Comparison of ENCODE assay signal across 27 cellular contexts in the genomic region with DNA sequence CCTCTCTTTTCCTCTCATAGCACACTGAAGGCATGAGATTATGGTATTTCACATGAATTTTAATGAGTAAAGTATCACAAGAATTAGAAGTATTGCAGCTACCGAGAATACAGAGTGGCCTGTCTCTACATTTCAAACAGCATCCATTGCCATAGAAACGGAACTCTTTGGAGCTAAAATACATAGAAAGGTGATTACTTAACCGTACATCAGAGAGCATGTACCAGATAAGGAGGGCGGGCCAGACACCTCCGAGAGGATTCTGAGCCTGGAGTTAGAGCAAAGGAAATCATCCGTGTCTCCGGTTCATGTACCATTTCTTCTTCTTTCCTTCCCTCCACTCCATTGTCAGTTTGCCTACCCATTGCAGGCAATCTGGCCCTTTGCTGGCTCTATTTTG.
"Had no signal": no experiment of that assay in that cellular context is flagged by ENCODE, and none has a peak within 500 bp of the region (broad histone marks: within the 10 kb centered on the region; RNA-seq: fewer than 3 reads in every experiment).

No MANE protein-coding gene starts in this region.

- H3K27me3 ChIP-seq: neural progenitor cell, pancreas, right lobe of liver, sigmoid colon, stomach, suprapubic skin, testis, tibial artery, transverse colon, upper lobe of left lung, vagina had no signal

- H3K4me3 Mint-ChIP-seq: naive B cell; naive thymus-derived CD8-positive, alpha-beta T cell; natural killer cell treated with Interleukin-12 subunit alpha and Interleukin-12 subunit beta and Interleukin-15 and Interleukin-18, amount 100 ng/mL, for 72 hours; nephron progenitor cell; neural progenitor cell; stimulated activated effector memory CD8-positive, alpha-beta T cell treated with anti-CD3 and anti-CD28 coated beads, Interleukin-12 subunit alpha, Interleukin-12 subunit beta, amount 100 ng/mL, for 72 hours; stimulated activated naive B cell treated with anti-CD40 and anti-IgM and Interleukin-4, amounts not matched to agents 10 μg/mL and 1 μg/mL and 100 μg/mL, for 72 hours; stimulated activated naive CD8-positive, alpha-beta T cell treated with anti-CD3 and anti-CD28 coated beads, Interleukin-15, Interleukin-2, amounts not matched to agents 100 ng/mL and 50 ng/mL, for 24 hours had no signal

- H3K4me1 ChIP-seq: neural progenitor cell, pancreas, prostate gland, right lobe of liver, sigmoid colon, stomach, suprapubic skin, testis, tibial artery, transverse colon, upper lobe of left lung, vagina had no signal

- ATAC-seq: naive thymus-derived CD8-positive, alpha-beta T cell; natural killer cell treated with Interleukin-12 subunit alpha and Interleukin-12 subunit beta and Interleukin-15 and Interleukin-18, amount 100 ng/mL, for 72 hours; pancreas; right cardiac atrium; right lobe of liver; stimulated activated effector memory CD8-positive, alpha-beta T cell treated with anti-CD3 and anti-CD28 coated beads, Interleukin-12 subunit alpha, Interleukin-12 subunit beta, amount 100 ng/mL, for 72 hours; stimulated activated naive B cell treated with anti-CD40 and anti-IgM and Interleukin-4, amounts not matched to agents 10 μg/mL and 1 μg/mL and 100 μg/mL, for 72 hours had no signal

- H2AFZ ChIP-seq: neural progenitor cell had no signal

- H3K36me3 Mint-ChIP-seq: naive B cell; naive thymus-derived CD8-positive, alpha-beta T cell; natural killer cell treated with Interleukin-12 subunit alpha and Interleukin-12 subunit beta and Interleukin-15 and Interleukin-18, amount 100 ng/mL, for 72 hours; stimulated activated effector memory CD8-positive, alpha-beta T cell treated with anti-CD3 and anti-CD28 coated beads, Interleukin-12 subunit alpha, Interleukin-12 subunit beta, amount 100 ng/mL, for 72 hours; stimulated activated naive B cell treated with anti-CD40 and anti-IgM and Interleukin-4, amounts not matched to agents 10 μg/mL and 1 μg/mL and 100 μg/mL, for 72 hours had no signal

- DNase-seq: naive B cell; naive thymus-derived CD8-positive, alpha-beta T cell; nephron progenitor cell; occipital lobe; pancreas; right cardiac atrium; right lobe of liver; sigmoid colon; small intestine; stimulated activated CD4-positive, alpha-beta T cell treated with anti-CD3 and anti-CD28 coated beads, Interleukin-15, amount 100 ng/mL, for 24 hours; stimulated activated CD4-positive, alpha-beta T cell treated with anti-CD3 and anti-CD28 coated beads, Interleukin-2, amount 100 ng/mL, for 24 hours; stimulated activated CD4-positive, alpha-beta T cell treated with anti-CD3 and anti-CD28 coated beads, Interleukin-2, amount 100 ng/mL, for 48 hours; stimulated activated CD4-positive, alpha-beta T cell treated with anti-CD3 and anti-CD28 coated beads, Interleukin-4, amount 100 ng/mL, for 24 hours; stimulated activated naive B cell treated with anti-CD40 and anti-IgM and Interleukin-4, amounts not matched to agents 10 μg/mL and 1 μg/mL and 100 μg/mL, for 72 hours; stimulated activated naive CD4-positive, alpha-beta T cell treated with Interleukin-2 at 50 U/mL for 16 hours; stomach; testis; tibial artery; transverse colon; upper lobe of left lung had no signal

- H3K9ac ChIP-seq: neural progenitor cell had no signal

- H3K9me3 Mint-ChIP-seq: naive thymus-derived CD8-positive, alpha-beta T cell; natural killer cell treated with Interleukin-12 subunit alpha and Interleukin-12 subunit beta and Interleukin-15 and Interleukin-18, amount 100 ng/mL, for 72 hours; stimulated activated effector memory CD8-positive, alpha-beta T cell treated with anti-CD3 and anti-CD28 coated beads, Interleukin-12 subunit alpha, Interleukin-12 subunit beta, amount 100 ng/mL, for 72 hours; stimulated activated naive B cell treated with anti-CD40 and anti-IgM and Interleukin-4, amounts not matched to agents 10 μg/mL and 1 μg/mL and 100 μg/mL, for 72 hours; stimulated activated naive CD8-positive, alpha-beta T cell treated with anti-CD3 and anti-CD28 coated beads, Interleukin-15, Interleukin-2, amounts not matched to agents 100 ng/mL and 50 ng/mL, for 24 hours had no signal

- H3K4me2 ChIP-seq: neural progenitor cell had no signal

- H3K4me1 Mint-ChIP-seq: naive B cell; stimulated activated effector memory CD8-positive, alpha-beta T cell treated with anti-CD3 and anti-CD28 coated beads, Interleukin-12 subunit alpha, Interleukin-12 subunit beta, amount 100 ng/mL, for 72 hours; stimulated activated naive B cell treated with anti-CD40 and anti-IgM and Interleukin-4, amounts not matched to agents 10 μg/mL and 1 μg/mL and 100 μg/mL, for 72 hours had no signal

- H3K9me3 ChIP-seq: pancreas, prostate gland, right lobe of liver, sigmoid colon, stomach, suprapubic skin, testis, tibial artery, transverse colon, upper lobe of left lung, vagina had no signal

- H3K27ac Mint-ChIP-seq: naive B cell; naive thymus-derived CD8-positive, alpha-beta T cell; natural killer cell treated with Interleukin-12 subunit alpha and Interleukin-12 subunit beta and Interleukin-15 and Interleukin-18, amount 100 ng/mL, for 72 hours; nephron progenitor cell; neural progenitor cell; stimulated activated effector memory CD8-positive, alpha-beta T cell treated with anti-CD3 and anti-CD28 coated beads, Interleukin-12 subunit alpha, Interleukin-12 subunit beta, amount 100 ng/mL, for 72 hours; stimulated activated naive B cell treated with anti-CD40 and anti-IgM and Interleukin-4, amounts not matched to agents 10 μg/mL and 1 μg/mL and 100 μg/mL, for 72 hours; stimulated activated naive CD8-positive, alpha-beta T cell treated with anti-CD3 and anti-CD28 coated beads, Interleukin-15, Interleukin-2, amounts not matched to agents 100 ng/mL and 50 ng/mL, for 24 hours had no signal

- H3K4me3 ChIP-seq: neural progenitor cell, pancreas, prostate gland, right lobe of liver, sigmoid colon, stomach, suprapubic skin, testis, tibial artery, transverse colon, upper lobe of left lung, vagina had no signal

- H3K27ac ChIP-seq: neural progenitor cell, pancreas, prostate gland, right lobe of liver, sigmoid colon, stomach, suprapubic skin, testis, tibial artery, transverse colon, upper lobe of left lung, vagina had no signal

- H3K27me3 Mint-ChIP-seq: stimulated activated naive B cell treated with anti-CD40 and anti-IgM and Interleukin-4, amounts not matched to agents 10 μg/mL and 1 μg/mL and 100 μg/mL, for 72 hours had no signal

- H3K36me3 ChIP-seq: neural progenitor cell, pancreas, prostate gland, right lobe of liver, sigmoid colon, stomach, suprapubic skin, tibial artery, transverse colon, upper lobe of left lung, vagina had no signal
